ENCODE assay signal across 11 cellular contexts in the genomic region with DNA sequence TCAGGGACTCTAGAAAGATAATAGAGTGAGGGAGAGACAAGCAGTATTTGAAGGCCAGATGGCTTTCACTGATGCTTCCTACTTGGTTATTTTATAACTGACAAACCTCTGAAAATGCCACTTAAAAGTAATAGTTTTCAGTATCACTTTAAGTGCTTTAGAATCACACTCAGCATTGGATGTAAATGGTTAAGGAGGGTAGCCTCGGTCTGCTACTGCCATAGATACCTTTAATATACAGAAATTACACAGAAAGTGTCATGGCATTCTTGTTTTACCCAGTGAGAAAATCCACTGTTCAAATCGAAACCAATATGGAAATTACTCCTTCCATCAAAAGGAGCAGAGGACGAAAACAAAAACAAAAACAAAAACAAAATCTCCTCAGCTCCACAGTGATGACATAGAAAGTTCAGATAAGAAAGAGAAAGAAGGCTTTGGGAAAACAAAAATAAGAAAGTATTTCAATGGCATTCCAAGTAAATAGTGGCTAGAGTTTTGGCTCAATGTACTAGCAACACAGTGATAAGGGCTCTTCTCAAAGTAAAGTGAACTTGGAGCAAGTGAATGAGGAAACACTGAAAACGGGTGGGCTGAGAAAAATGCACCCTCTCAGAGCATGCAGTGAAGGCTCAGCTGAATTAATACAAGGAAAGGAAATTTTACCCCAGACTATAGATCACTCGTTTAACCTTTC. TPM values are rescaled to one million over a fixed set of nuclear protein-coding genes. Genes with fewer than 3 reads are reported as not detected.
A peak's percentile ranks its signal among the peaks of the same experiment; 100 is the strongest.
DNase-seq lines count a peak whose midpoint lies in the region; ATAC-seq, FAIRE-seq and TF ChIP-seq lines count a peak whose summit lies in the region.
"Had no signal": no experiment of that assay in that cellular context is flagged by ENCODE, and none has a peak within 500 bp of the region (broad histone marks: within the 10 kb centered on the region; RNA-seq: fewer than 3 reads in every experiment).

No MANE protein-coding gene starts in this region.

- in situ Hi-C loops in K562 (cut with MboI) = no loop called here

- no peaks in the 10 kb centered on the region for H3K79me2 ChIP-seq in K562 (ENCODE audit: control insufficient read depth, insufficient read depth, low read length)

- no peaks in the 10 kb centered on the region for H3K36me3 ChIP-seq in CD8-positive, alpha-beta memory T cell (ENCODE audit: insufficient read depth, low read length)
- no peaks in the 10 kb centered on the region for H3K36me3 ChIP-seq in K562 (ENCODE audit: control insufficient read depth, insufficient read depth, low read length)
- H3K36me3 ChIP-seq: prostate gland had no signal

- FAIRE-seq in K562 (lab: Jason Lieb, UNC) = no peak

- peak; percentile 36 for ATAC-seq in GM21423 (IDR thresholded peaks at IDR 0.05; ENCODE audit: unreplicated experiment)
- ATAC-seq in HG03457 (IDR thresholded peaks at IDR 0.05; ENCODE audit: unreplicated experiment) = peak; percentile 43
- ATAC-seq in K562 = peak; percentile 63
- ATAC-seq: foreskin keratinocyte had no signal

- intact Hi-C loops in K562 (cut with micrococcal nuclease) = loop anchor here (5.0 kb wide), 1 partner anchor 37 kb away; no protein-coding TSS in a partner anchor

- H3K4me1 ChIP-seq in CD8-positive, alpha-beta memory T cell (ENCODE audit: insufficient read depth, low read length) = peaks cover 60% of the 10 kb centered on the region
- H3K4me1 ChIP-seq in K562 (replicated peaks in 1 of 2; ENCODE audit: control insufficient read depth in 2 of 2, insufficient read depth in 2 of 2, low read length in 2 of 2) = peaks cover 0 to 27% of the 10 kb centered on the region in 2 experiments; a peak in 3 of 5 replicates
- H3K4me1 ChIP-seq: prostate gland had no signal

- 9% methylated on average over 4 of the region's 5 CpGs for WGBS in K562 (ENCODE audit: insufficient coverage, low coverage, missing lambda C conversion rate)

- no peaks in the 10 kb centered on the region for H4K20me1 ChIP-seq in K562 (replicated peaks; ENCODE audit: control insufficient read depth, insufficient read depth, low read length)

- no peak for TF ChIP-seq RAD21 in K562 (CRISPR knock-in tag; conservative IDR thresholded peaks at IDR 0.05 in 1 of 2, IDR thresholded peaks at IDR 0.05 in 1 of 2)

- peak overlapping the region; percentile 44 for H3K4me2 ChIP-seq in K562 (ENCODE audit: insufficient read depth, low read length)

- H3K4me3 ChIP-seq in CD8-positive, alpha-beta memory T cell (ENCODE audit: low read length) = peak overlapping the region; percentile 18
- H3K4me3 ChIP-seq in K562 = no peak overlapping the region
- H3K4me3 ChIP-seq: prostate gland had no signal

- H3K9ac ChIP-seq in K562 (ENCODE audit: insufficient read depth in 1 of 2, low read depth in 2 of 2, low read length in 2 of 2) = peak overlapping the region in 1 of 2 experiments; percentile 1; a peak in 1 of 4 replicates

- peak overlapping the region; percentile 76 for H2AFZ ChIP-seq in K562 (ENCODE audit: low read depth, low read length)

- no peaks in the 10 kb centered on the region for H3K27me3 Mint-ChIP-seq in CD8-positive, alpha-beta memory T cell

- peak overlapping the region; percentile 44 to 94 (median 84) for H3K27ac Mint-ChIP-seq in CD8-positive, alpha-beta memory T cell

- CTCF ChIA-PET in CD8-positive, alpha-beta memory T cell (lab: Charles Lee) = interaction anchor here (1.0 to 1.9 kb wide), 3 partner anchors 8 to 29 kb away, joined by 3 to 4 read pairs (median 3); no protein-coding TSS in a partner anchor
- CTCF ChIA-PET in K562 (lab: Yijun Ruan, JAX; ENCODE audit: low intra/inter-chr PET ratio) = no interaction called here

- no peak overlapping the region for H3K27ac ChIP-seq in CD8-positive, alpha-beta memory T cell (ENCODE audit: low read depth, low read length)
- peak overlapping the region; percentile 32; the same call in 1 of the 3 replicates for H3K27ac ChIP-seq in K562 (ENCODE audit: extremely low read depth, low read depth, low read length)
- H3K27ac ChIP-seq: prostate gland had no signal

- H3K4me1 Mint-ChIP-seq in CD8-positive, alpha-beta memory T cell = peaks cover 62 to 79% (median 75%) of the 10 kb centered on the region in 3 donors

- H3K9me1 ChIP-seq in K562 (ENCODE audit: control insufficient read depth, insufficient read depth, low read length) = no peaks in the 10 kb centered on the region

- POLR2A ChIA-PET in CD8-positive, alpha-beta memory T cell (lab: Charles Lee) = no interaction called here
- POLR2A ChIA-PET in K562 (lab: Yijun Ruan, JAX) = interaction anchor here (0.6 to 1.7 kb wide), 2 partner anchors 8 to 27 kb away, joined by 3 to 5 read pairs; no protein-coding TSS in a partner anchor

- peaks cover 15 to 41% (median 38%) of the 10 kb centered on the region in 3 donors for H3K36me3 Mint-ChIP-seq in CD8-positive, alpha-beta memory T cell

- no peak for DNase-seq in CD8-positive, alpha-beta memory T cell
- no peak for DNase-seq in K562 (ENCODE audit: extremely low read depth in 1 of 4, low spot score in 3 of 4)
- DNase-seq in anterior cingulate cortex (lab: John Stamatoyannopoulos, UW) = no peak
- no peak for DNase-seq in midbrain (lab: John Stamatoyannopoulos, UW)
- no peak for DNase-seq in NCI-H2029 treated with DMSO at 0.1 percent for 48 hours (lab: John Stamatoyannopoulos, UW)
- DNase-seq in central memory CD4-positive, alpha-beta T cell = no peak
- DNase-seq: activated gamma-delta T cell, foreskin keratinocyte had no signal

- no peaks in the 10 kb centered on the region for H3K9me3 ChIP-seq in CD8-positive, alpha-beta memory T cell (ENCODE audit: low read length)
- H3K9me3 ChIP-seq in K562 (replicated peaks; ENCODE audit: control insufficient read depth, insufficient read depth, low read depth, low read length) = no peaks in the 10 kb centered on the region
- H3K9me3 ChIP-seq: prostate gland had no signal

- no peak for TF ChIP-seq EP300 in K562 (IDR thresholded peaks at IDR 0.05; ENCODE audit: low read length)

- no peaks in the 10 kb centered on the region for H3K27me3 ChIP-seq in CD8-positive, alpha-beta memory T cell (ENCODE audit: insufficient read depth, low read length, poor library complexity, severe bottlenecking)
- H3K27me3 ChIP-seq in K562 (ENCODE audit: control insufficient read depth in 2 of 2, insufficient read depth in 2 of 2, low read length in 2 of 2) = no peaks in the 10 kb centered on the region
- H3K27me3 ChIP-seq: foreskin keratinocyte had no signal

- H3K4me3 Mint-ChIP-seq in CD8-positive, alpha-beta memory T cell = peak overlapping the region; percentile 25 to 81 (median 80)

- no peaks in the 10 kb centered on the region for H3K9me3 Mint-ChIP-seq in CD8-positive, alpha-beta memory T cell

- no peak for TF ChIP-seq POLR2A in K562 (conservative IDR thresholded peaks at IDR 0.05)

- BruUV-seq in K562 (replicated peaks; lab: Mats Ljungman, UMichigan) = no TSS peak

- no peak for TF ChIP-seq CTCF in K562 (IDR thresholded peaks at IDR 0.05 in 2 of 3, conservative IDR thresholded peaks at IDR 0.05 in 1 of 3; ENCODE audit: insufficient read depth in 2 of 3, low read depth in 1 of 3, low read length in 3 of 3)

TF ChIP-seq in K562, 482 proteins besides CTCF, POLR2A, EP300 and RAD21:
- no peak for TF ChIP-seq MYC (IDR thresholded peaks at IDR 0.05; ENCODE audit: low read depth, low read length)
- no peak for TF ChIP-seq MYC (CRISPR knock-in tag; IDR thresholded peaks at IDR 0.05; ENCODE audit: borderline replicate concordance, low read depth)
- TF ChIP-seq, protein P1, sequence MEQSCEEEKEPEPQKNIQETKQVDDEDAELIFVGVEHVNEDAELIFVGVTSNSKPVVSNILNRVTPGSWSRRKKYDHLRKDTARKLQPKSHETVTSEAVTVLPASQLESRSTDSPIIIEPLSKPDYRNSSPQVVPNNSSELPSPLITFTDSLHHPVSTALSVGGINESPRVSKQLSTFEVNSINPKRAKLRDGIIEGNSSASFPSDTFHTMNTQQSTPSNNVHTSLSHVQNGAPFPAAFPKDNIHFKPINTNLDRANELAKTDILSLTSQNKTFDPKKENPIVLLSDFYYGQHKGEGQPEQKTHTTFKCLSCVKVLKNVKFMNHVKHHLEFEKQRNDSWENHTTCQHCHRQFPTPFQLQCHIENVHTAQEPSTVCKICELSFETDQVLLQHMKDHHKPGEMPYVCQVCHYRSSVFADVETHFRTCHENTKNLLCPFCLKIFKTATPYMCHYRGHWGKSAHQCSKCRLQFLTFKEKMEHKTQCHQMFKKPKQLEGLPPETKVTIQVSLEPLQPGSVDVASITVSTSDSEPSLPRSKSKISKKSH (CRISPR knock-in tag; IDR thresholded peaks at IDR 0.05) = no peak
- no peak for TF ChIP-seq ILK (tag; IDR thresholded peaks at IDR 0.05; ENCODE audit: borderline replicate concordance, low read depth)
- no peak for TF ChIP-seq SIX5 (IDR thresholded peaks at IDR 0.05; ENCODE audit: borderline replicate concordance in 1 of 2, insufficient read depth in 1 of 2, low read depth in 1 of 2, low read length in 2 of 2)
- 0 out of 2 replicates have a peak, but pooled peaks have one; percentile 14 for TF ChIP-seq SMARCA4 (IDR thresholded peaks at IDR 0.05)
- no peak for TF ChIP-seq ETV1 (tag; conservative IDR thresholded peaks at IDR 0.05; ENCODE audit: low read depth)
- no peak for TF ChIP-seq ZBTB7A (IDR thresholded peaks at IDR 0.05; ENCODE audit: borderline replicate concordance, control insufficient read depth, low read depth, low read length)

RNA-seq across cellular contexts. Expression of a gene that starts 43.2 kb away (rescaled TPM):
- 100 to 1,000 TPM; 126 to 131 TPM for total RNA-seq in CD8-positive, alpha-beta memory T cell
- polyA plus RNA-seq in CD8-positive, alpha-beta memory T cell = 232 TPM
- 23.7 and 67.2 TPM in 2 replicates for total RNA-seq in K562 (2011; cell fraction: chromatin; rRNA removed; ENCODE audit: low replicate concordance)
- 12.6 and 14.2 TPM in 2 replicates for total RNA-seq in K562 (2011; cell fraction: nucleolus; rRNA removed)
- 44.8 and 62.4 TPM in 2 replicates for total RNA-seq in K562 (2011; cell fraction: nucleoplasm; rRNA removed)
- total RNA-seq in K562 (2014; rRNA removed) (21.3 and 24.3 TPM in 2 replicates), K562 (2014; rRNA removed; fragmentation: Illumina TruSeq; extraction: Trizol) (54.4 and 64.0 TPM in 2 replicates), K562 (2015; rRNA removed; fragmentation: Illumina TruSeq; extraction: Trizol) (38.5 and 41.5 TPM in 2 replicates), K562 (2021) (36.2 and 36.3 TPM in 2 replicates)
- polyA plus RNA-seq in K562 (2011; rRNA removed) (27.5 and 62.6 TPM in 2 replicates), K562 (2014; fragmentation: Illumina TruSeq; extraction: Trizol) (36.3 and 38.1 TPM in 2 replicates), K562 (2014; fragmentation: Nextera tagmentation; extraction: Ambion mirVana) (10 to 100 TPM; 10.2 to 14.9 TPM), K562 (2014; rRNA removed) (29.8 and 38.7 TPM in 2 replicates)
- 15.3 and 38.6 TPM in 2 replicates for polyA plus RNA-seq in K562 (2011; cell fraction: cytosol; rRNA removed)
- 22.4 and 32.0 TPM in 2 replicates for polyA plus RNA-seq in K562 (2011; cell fraction: nucleus; rRNA removed)
- 42.9 and 74.0 TPM in 2 replicates for polyA plus RNA-seq in K562 (2012)
- polyA minus RNA-seq in K562 (2011; rRNA and poly(A)+ RNA removed) = 28.5 and 46.2 TPM in 2 replicates
- polyA minus RNA-seq in K562 (2011; cell fraction: cytosol; rRNA and poly(A)+ RNA removed) = 8.7 and 22.3 TPM in 2 replicates
- polyA minus RNA-seq in K562 (2011; cell fraction: nucleus; rRNA and poly(A)+ RNA removed) = 19.5 and 38.5 TPM in 2 replicates
